In the genomic region with DNA sequence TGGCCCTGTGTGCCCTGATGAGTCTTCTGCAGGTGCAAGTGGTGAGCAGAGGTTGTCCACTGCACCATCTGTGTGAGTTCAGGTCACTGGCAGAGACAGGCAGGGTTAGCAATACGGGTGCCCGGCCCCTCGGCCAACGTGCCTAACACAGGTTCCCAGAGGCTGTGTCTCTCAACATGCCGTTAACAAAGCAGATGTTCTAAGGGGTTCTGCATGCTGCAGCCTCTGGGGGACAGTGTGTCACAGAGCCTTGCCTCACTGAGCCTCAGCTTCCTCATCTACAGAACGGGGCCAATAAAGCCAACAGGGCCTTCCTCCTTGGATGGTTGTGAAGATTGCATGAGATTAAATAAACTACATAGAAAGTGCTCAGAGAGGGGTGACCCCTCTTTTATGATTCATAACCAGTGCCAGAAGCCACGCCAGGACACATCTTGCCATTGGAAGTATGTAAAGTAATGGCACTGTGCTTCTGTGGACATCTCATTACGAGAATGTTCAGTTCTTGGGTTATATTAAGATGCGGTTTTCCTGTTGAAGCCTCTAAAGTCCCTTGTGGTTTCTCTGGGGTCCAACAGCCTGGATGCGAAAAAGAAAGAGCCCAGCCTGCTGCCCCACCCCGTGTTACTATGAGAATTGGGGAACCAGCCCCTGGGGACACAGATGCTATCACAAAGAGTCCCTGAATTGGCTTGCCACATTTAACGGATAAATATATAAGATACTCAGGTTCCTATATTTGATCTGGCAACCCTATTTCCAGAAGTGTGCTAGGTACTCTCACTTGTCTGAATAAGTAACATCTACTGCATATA, we compare ENCODE assay signal across 8 cellular contexts. TPM values are rescaled to one million over a fixed set of nuclear protein-coding genes. Genes with fewer than 3 reads are reported as not detected.
DNase-seq lines count a peak whose midpoint lies in the region; ATAC-seq and TF ChIP-seq lines count a peak whose summit lies in the region.

No MANE protein-coding gene starts in this region.

- H3K4me1 ChIP-seq in mesenchymal stem cell (ENCODE audit: control insufficient read depth, insufficient read depth, low read depth, low read length) = no peaks in the 10 kb centered on the region
- H3K4me1 ChIP-seq in thyroid gland = peaks cover 0 to 8% of the 10 kb centered on the region in 2 donors

- peaks cover 16 to 21% of the 10 kb centered on the region in 2 experiments for H3K27me3 ChIP-seq in mesenchymal stem cell (ENCODE audit: control insufficient read depth in 1 of 2, insufficient read depth in 1 of 2, low read length in 2 of 2)
- no peaks in the 10 kb centered on the region for H3K27me3 ChIP-seq in thyroid gland

- no peak overlapping the region for H4K91ac ChIP-seq in mesenchymal stem cell (ENCODE audit: low read length)

- H3K36me3 ChIP-seq in mesenchymal stem cell (ENCODE audit: control insufficient read depth in 1 of 2, insufficient read depth in 2 of 2, low read depth in 1 of 2, low read length in 2 of 2) = no peaks in the 10 kb centered on the region
- H3K36me3 ChIP-seq in thyroid gland = no peaks in the 10 kb centered on the region

- no peak overlapping the region for H3K4me3 ChIP-seq in mesenchymal stem cell (ENCODE audit: insufficient read depth in 1 of 2, low read depth in 1 of 2, low read length in 2 of 2)
- no peak overlapping the region for H3K4me3 ChIP-seq in thyroid gland (replicated peaks in 1 of 3)

- H2AFZ ChIP-seq in mesenchymal stem cell (ENCODE audit: low read depth, low read length) = no peak overlapping the region

- no peak overlapping the region for H2BK120ac ChIP-seq in mesenchymal stem cell (ENCODE audit: low read depth, low read length)

- H3K27ac ChIP-seq in mesenchymal stem cell (ENCODE audit: low read length, poor library complexity, severe bottlenecking) (no peak overlapping the region), thyroid gland (no peak overlapping the region)

- no peak overlapping the region for H3K23ac ChIP-seq in mesenchymal stem cell (ENCODE audit: low read length in 2 of 2)

- H2BK12ac ChIP-seq in mesenchymal stem cell (ENCODE audit: low read length in 2 of 2) = no peak overlapping the region

- H3K4me2 ChIP-seq in mesenchymal stem cell (ENCODE audit: low read length, poor library complexity, severe bottlenecking) = no peak overlapping the region

- no peak overlapping the region for H3K18ac ChIP-seq in mesenchymal stem cell (ENCODE audit: low read depth in 1 of 2, low read length in 2 of 2)

- H2BK5ac ChIP-seq in mesenchymal stem cell (ENCODE audit: low read depth, low read length, poor library complexity, severe bottlenecking) = no peak overlapping the region

- no peaks in the 10 kb centered on the region for H3K9me3 ChIP-seq in mesenchymal stem cell (ENCODE audit: control insufficient read depth, low read length)
- no peaks in the 10 kb centered on the region for H3K9me3 ChIP-seq in thyroid gland

- 87% methylated on average over 11 of the region's 12 CpGs for WGBS in mesenchymal stem cell
- 74 to 84% methylated on average over 11 to 12 of the region's 12 CpGs for WGBS in thyroid gland, 2 donors

- no peak overlapping the region for H3K4ac ChIP-seq in mesenchymal stem cell (ENCODE audit: low read depth in 1 of 2, low read length in 2 of 2)

- intact Hi-C loops in thyroid gland (cut with DNase I) = no loop called here

- in situ Hi-C loops in KBM-7 (cut with MboI; ENCODE audit: low pct_unique_long_range_greater_than_20kb, low sequenced_read_pairs) = no loop called here

- no peak overlapping the region for H2AK5ac ChIP-seq in mesenchymal stem cell (ENCODE audit: low read length, severe bottlenecking)

- no peak for TF ChIP-seq POLR2A in GM18505 (IDR thresholded peaks at IDR 0.05; ENCODE audit: borderline replicate concordance, extremely low read depth, insufficient read depth, insufficient read length)
- no peak for TF ChIP-seq POLR2A in thyroid gland (IDR thresholded peaks at IDR 0.05)

- ATAC-seq in GM18505 (IDR thresholded peaks at IDR 0.05; ENCODE audit: unreplicated experiment) (peak; percentile 65), GM21529 (IDR thresholded peaks at IDR 0.05; ENCODE audit: unreplicated experiment) (peak; percentile 64), esophagus mucosa (peak; percentile 62)

- no peak overlapping the region for H3K9ac ChIP-seq in mesenchymal stem cell (ENCODE audit: low read length)

- H4K8ac ChIP-seq in mesenchymal stem cell (ENCODE audit: low read length) = no peak overlapping the region

- no peaks in the 10 kb centered on the region for H3K79me1 ChIP-seq in mesenchymal stem cell (replicated peaks; ENCODE audit: low read length, poor library complexity, severe bottlenecking)

- H3K14ac ChIP-seq in mesenchymal stem cell (ENCODE audit: low read length in 2 of 2) = peak overlapping the region in 1 of 2 experiments; percentile 36

- DNase-seq in KBM-7 = peak; percentile 96
- no peak for DNase-seq in mesenchymal stem cell
- no peak for DNase-seq in thyroid gland
- no peak for DNase-seq in D341Med (ENCODE audit: low spot score)
- no peak for DNase-seq in effector CD8-positive, alpha-beta T cell (lab: John Stamatoyannopoulos, UW)

- no peak overlapping the region for H2BK15ac ChIP-seq in mesenchymal stem cell (ENCODE audit: low read depth, poor library complexity, severe bottlenecking)

- TF ChIP-seq CTCF in thyroid gland (IDR thresholded peaks at IDR 0.05) = no peak

RNA-seq across cellular contexts. Expression of a gene that starts 11.2 kb away (rescaled TPM):
- 18.4 TPM for total RNA-seq in esophagus mucosa
- 29.3 TPM for polyA plus RNA-seq in mesenchymal stem cell (2013, experiment 1 of 2)
- 28.8 TPM for polyA plus RNA-seq in mesenchymal stem cell (2013, experiment 2 of 2)
- 10 to 100 TPM; 22.6 to 37.2 (median 27.2) TPM for total RNA-seq in thyroid gland

RNA-seq across cellular contexts. Expression of a gene that starts 43.4 kb away (rescaled TPM):
- total RNA-seq in esophagus mucosa (6.9 TPM), thyroid gland (100 to 1,000 TPM in 1 of 4 donors, 10 to 100 TPM in 3; 38.9 to 101 (median 67.7) TPM)
- polyA plus RNA-seq in mesenchymal stem cell (2013, experiment 1 of 2) = 2.3 TPM
- polyA plus RNA-seq in mesenchymal stem cell (2013, experiment 2 of 2) = 2.3 TPM
